In genomic region chr16:29297809-29298177, GRCh38 we compare ENCODE assay signal across 4 cellular contexts.
DNase-seq lines count a peak whose midpoint lies in the region; ATAC-seq, FAIRE-seq and TF ChIP-seq lines count a peak whose summit lies in the region.
"Not testable (repeated sequence)": the region's sequence is repeated elsewhere in the genome, so short reads cannot be mapped to it uniquely, and the experiment has no call there.

No MANE protein-coding gene starts in this region.

- H3K27ac ChIP-seq in IMR-90 (ENCODE audit: insufficient read depth, low read length); K562 (ENCODE audit: extremely low read depth, low read depth, low read length): not testable (repeated sequence)

- not testable (repeated sequence) for H3K27me3 Mint-ChIP-seq in neural crest cell (ENCODE audit: low read depth); stimulated activated naive B cell treated with anti-CD40 and anti-IgM and Interleukin-4, amounts not matched to agents 10 μg/mL and 1 μg/mL and 100 μg/mL, for 72 hours

- POLR2A ChIA-PET in IMR-90 (lab: Charles Lee; ENCODE audit: unreplicated experiment); K562 (lab: Yijun Ruan, JAX): not testable (repeated sequence)

- H3K36me3 ChIP-seq in IMR-90 (ENCODE audit: control insufficient read depth, insufficient read depth, low read length); K562 (ENCODE audit: control insufficient read depth, insufficient read depth, low read length): not testable (repeated sequence)

- H3K4me1 ChIP-seq in IMR-90 (ENCODE audit: control insufficient read depth, insufficient read depth, low read length) (peaks cover 10% of the 10 kb centered on the region), K562 (replicated peaks in 1 of 2; ENCODE audit: control insufficient read depth in 2 of 2, insufficient read depth in 2 of 2, low read length in 2 of 2) (peaks cover 7 to 15% of the 10 kb centered on the region in 2 experiments; a peak in 4 of 5 replicates)

- 100% methylated on average over 1 of the region's 2 CpGs; no CpG with 5 or more reads in 1 of the 2 experiments for WGBS in IMR-90 (ENCODE audit: extremely low coverage in 2 of 2, insufficient read length in 1 of 2), 2 experiments
- WGBS in K562 (ENCODE audit: insufficient coverage, low coverage, missing lambda C conversion rate): 18% methylated on average over 1 of the region's 2 CpGs

- H2AK9ac ChIP-seq in IMR-90 (replicated peaks; ENCODE audit: low read depth, low read length, poor library complexity): not testable (repeated sequence)

- H3K4me1 Mint-ChIP-seq in neural crest cell: not testable (repeated sequence)
- H3K4me1 Mint-ChIP-seq in stimulated activated naive B cell treated with anti-CD40 and anti-IgM and Interleukin-4, amounts not matched to agents 10 μg/mL and 1 μg/mL and 100 μg/mL, for 72 hours: peaks cover 21 to 41% of the 10 kb centered on the region in 2 donors

- in situ Hi-C loops in IMR-90 (cut with MboI; ENCODE audit: low sequenced_read_pairs); K562 (cut with MboI): not testable (repeated sequence)

- H3K9me3 Mint-ChIP-seq in neural crest cell; stimulated activated naive B cell treated with anti-CD40 and anti-IgM and Interleukin-4, amounts not matched to agents 10 μg/mL and 1 μg/mL and 100 μg/mL, for 72 hours: not testable (repeated sequence)

- H4K8ac ChIP-seq in IMR-90 (ENCODE audit: low read depth in 2 of 2, low read length in 2 of 2): not testable (repeated sequence)

- not testable (repeated sequence) for H3K9me3 ChIP-seq in IMR-90 (ENCODE audit: control insufficient read depth, insufficient read depth, low read length); K562 (replicated peaks; ENCODE audit: control insufficient read depth, insufficient read depth, low read depth, low read length)

- H3K4me3 Mint-ChIP-seq in neural crest cell; stimulated activated naive B cell treated with anti-CD40 and anti-IgM and Interleukin-4, amounts not matched to agents 10 μg/mL and 1 μg/mL and 100 μg/mL, for 72 hours: not testable (repeated sequence)

- not testable (repeated sequence) for H3K27me3 ChIP-seq in IMR-90 (ENCODE audit: control insufficient read depth, insufficient read depth, low read length); K562 (ENCODE audit: control insufficient read depth in 2 of 2, insufficient read depth in 2 of 2, low read length in 2 of 2)

- H3K4ac ChIP-seq in IMR-90 (ENCODE audit: low read depth, low read length): not testable (repeated sequence)

- H2BK120ac ChIP-seq in IMR-90 (ENCODE audit: low read depth, low read length): not testable (repeated sequence)

- not testable (repeated sequence) for H2BK5ac ChIP-seq in IMR-90 (ENCODE audit: low read depth, low read length, poor library complexity, severe bottlenecking)

- H3K9me1 ChIP-seq in IMR-90 (ENCODE audit: insufficient read depth, low read length); K562 (ENCODE audit: control insufficient read depth, insufficient read depth, low read length): not testable (repeated sequence)

- intact Hi-C loops in IMR-90 (cut with micrococcal nuclease); K562 (cut with micrococcal nuclease): not testable (repeated sequence)

- peak overlapping the region; percentile 86 for H3K27ac Mint-ChIP-seq in neural crest cell (ENCODE audit: unreplicated experiment)
- peak overlapping the region; percentile 14 for H3K27ac Mint-ChIP-seq in stimulated activated naive B cell treated with anti-CD40 and anti-IgM and Interleukin-4, amounts not matched to agents 10 μg/mL and 1 μg/mL and 100 μg/mL, for 72 hours

- H3K79me2 ChIP-seq in K562 (ENCODE audit: control insufficient read depth, insufficient read depth, low read length): not testable (repeated sequence)

- dilution Hi-C loops in IMR-90 (cut with HindIII; ENCODE audit: low sequenced_read_pairs, unreplicated experiment): not testable (repeated sequence)

- 0 out of 3 replicates have a peak overlapping the region, but pooled peaks have one; percentile 74 for H2BK15ac ChIP-seq in IMR-90 (ENCODE audit: low read depth, low read length)

- CTCF ChIA-PET in IMR-90 (lab: Yijun Ruan, JAX); K562 (lab: Yijun Ruan, JAX; ENCODE audit: low intra/inter-chr PET ratio): not testable (repeated sequence)

- peak overlapping the region; percentile 33; the same call in 1 of the 2 replicates for H3K18ac ChIP-seq in IMR-90 (ENCODE audit: low read depth, low read length)

- H2BK20ac ChIP-seq in IMR-90 (ENCODE audit: low read depth, low read length): not testable (repeated sequence)

- H4K91ac ChIP-seq in IMR-90 (ENCODE audit: insufficient read depth, low read depth, low read length): not testable (repeated sequence)

- not testable (repeated sequence) for H3K4me2 ChIP-seq in IMR-90 (ENCODE audit: low read depth, low read length); K562 (ENCODE audit: insufficient read depth, low read length)

- not testable (repeated sequence) for H3K36me3 Mint-ChIP-seq in neural crest cell (ENCODE audit: low read depth)
- peaks cover 20 to 21% of the 10 kb centered on the region in 2 donors for H3K36me3 Mint-ChIP-seq in stimulated activated naive B cell treated with anti-CD40 and anti-IgM and Interleukin-4, amounts not matched to agents 10 μg/mL and 1 μg/mL and 100 μg/mL, for 72 hours

- not testable (repeated sequence) for DNase-seq in IMR-90; K562 (ENCODE audit: extremely low read depth in 1 of 4, low spot score in 3 of 4); neural crest cell (ENCODE audit: low read depth, low spot score); stimulated activated naive B cell treated with anti-CD40 and anti-IgM and Interleukin-4, amounts not matched to agents 10 μg/mL and 1 μg/mL and 100 μg/mL, for 72 hours

- ATAC-seq in IMR-90 (ENCODE audit: low read depth); K562; stimulated activated naive B cell treated with anti-CD40 and anti-IgM and Interleukin-4, amounts not matched to agents 10 μg/mL and 1 μg/mL and 100 μg/mL, for 72 hours (replicated peaks): not testable (repeated sequence)

- H3K14ac ChIP-seq in IMR-90 (replicated peaks; ENCODE audit: low read depth, low read length): not testable (repeated sequence)

- H2AFZ ChIP-seq in IMR-90 (replicated peaks; ENCODE audit: low read length, poor library complexity); K562 (ENCODE audit: low read depth, low read length): not testable (repeated sequence)

- not testable (repeated sequence) for H4K20me1 ChIP-seq in IMR-90 (ENCODE audit: insufficient read depth, low read length); K562 (replicated peaks; ENCODE audit: control insufficient read depth, insufficient read depth, low read length)

- not testable (repeated sequence) for BruUV-seq in IMR-90 (replicated peaks; lab: Mats Ljungman, UMichigan); K562 (replicated peaks; lab: Mats Ljungman, UMichigan)

- not testable (repeated sequence) for TF ChIP-seq RAD21 in IMR-90 (IDR thresholded peaks at IDR 0.05; ENCODE audit: low read length); K562 (CRISPR knock-in tag; conservative IDR thresholded peaks at IDR 0.05 in 1 of 2, IDR thresholded peaks at IDR 0.05 in 1 of 2)

- not testable (repeated sequence) for H3K79me1 ChIP-seq in IMR-90 (ENCODE audit: low read depth in 1 of 2, low read length in 2 of 2)

- FAIRE-seq in K562 (lab: Jason Lieb, UNC): not testable (repeated sequence)

- H3K4me3 ChIP-seq in IMR-90 (ENCODE audit: insufficient read depth, low read depth, low read length); K562: not testable (repeated sequence)

- not testable (repeated sequence) for H3K23ac ChIP-seq in IMR-90 (ENCODE audit: low read depth, low read length)

- TF ChIP-seq EP300 in K562 (IDR thresholded peaks at IDR 0.05; ENCODE audit: low read length): not testable (repeated sequence)

- not testable (repeated sequence) for TF ChIP-seq CTCF in IMR-90 (conservative IDR thresholded peaks at IDR 0.05; ENCODE audit: low read depth, low read length); K562 (IDR thresholded peaks at IDR 0.05 in 2 of 3, conservative IDR thresholded peaks at IDR 0.05 in 1 of 3; ENCODE audit: insufficient read depth in 2 of 3, low read depth in 1 of 3, low read length in 3 of 3); neural crest cell (conservative IDR thresholded peaks at IDR 0.05)

- not testable (repeated sequence) for H4K5ac ChIP-seq in IMR-90 (ENCODE audit: low read depth, low read length)

- H3K56ac ChIP-seq in IMR-90 (ENCODE audit: extremely low read depth, insufficient read depth, low read length): not testable (repeated sequence)

- not testable (repeated sequence) for TF ChIP-seq POLR2A in IMR-90 (IDR thresholded peaks at IDR 0.05; ENCODE audit: low read depth, low read length); K562 (conservative IDR thresholded peaks at IDR 0.05)

- not testable (repeated sequence) for H3K9ac ChIP-seq in IMR-90 (ENCODE audit: low read depth, low read length); K562 (ENCODE audit: insufficient read depth in 1 of 2, low read depth in 2 of 2, low read length in 2 of 2)

- peak overlapping the region; percentile 39; the same call in 1 of the 2 replicates for H2AK5ac ChIP-seq in IMR-90 (ENCODE audit: low read depth, low read length)

TF ChIP-seq in K562, 482 proteins besides CTCF, POLR2A, EP300 and RAD21:
- peak; percentile 52 for TF ChIP-seq EGR1 (conservative IDR thresholded peaks at IDR 0.05)
- peak; percentile 55 for TF ChIP-seq EHMT2 (IDR thresholded peaks at IDR 0.05)
TF ChIP-seq in K562: peak in this region for 2; not testable (repeated sequence) for 480.
